In the genomic region with DNA sequence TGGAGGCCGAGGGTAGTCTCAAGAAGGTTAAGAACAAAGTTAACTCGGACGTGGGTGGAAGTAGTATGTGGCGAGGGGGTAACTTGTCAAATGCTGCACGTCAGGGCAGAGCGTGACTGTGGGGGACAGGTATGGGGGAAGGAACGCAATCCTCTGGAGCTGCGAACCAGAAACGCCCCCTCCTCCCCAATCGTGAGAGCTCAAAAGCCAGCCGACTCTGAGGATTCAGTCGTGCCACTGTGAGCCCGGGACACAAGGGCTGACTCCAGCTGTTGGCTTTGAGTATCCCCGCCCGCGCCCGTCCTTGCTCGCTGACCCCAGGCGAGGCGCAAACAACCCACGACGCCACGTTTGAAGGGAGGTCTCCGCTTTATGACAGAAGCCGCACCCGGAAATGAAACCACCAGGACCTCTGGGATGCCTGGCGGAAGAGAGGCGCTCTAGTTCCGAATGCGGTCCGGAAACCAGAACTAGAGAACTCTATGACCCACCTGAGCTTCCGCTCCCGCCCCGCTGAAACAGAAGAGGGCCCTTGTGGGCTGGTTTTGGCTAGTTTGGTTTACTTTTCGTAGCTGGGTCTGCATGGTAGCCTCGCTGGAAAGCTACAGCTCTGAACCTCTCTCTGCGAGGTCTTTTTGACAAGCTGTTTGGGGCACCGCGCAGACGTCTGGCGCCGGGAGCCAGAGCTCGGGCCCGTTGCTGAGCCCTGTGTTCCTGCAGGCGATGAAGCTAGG, we compare ENCODE assay signal across 1 cellular context.
TF ChIP-seq lines count a peak whose summit lies in the region.

Gene PEX12, minus strand, starts transcription at position 377 of the 734 bp plus-strand sequence. CDS start 550 bp downstream, outside the sequence.

TF ChIP-seq in HepG2, 621 proteins besides CTCF, POLR2A, EP300 and RAD21 (continued from another document and continues in another):
- TF ChIP-seq ZMYM2 (CRISPR knock-in tag; IDR thresholded peaks at IDR 0.05) (peak; percentile 54; the same call in 1 of the 2 replicates), ZMAT3 (CRISPR knock-in tag; conservative IDR thresholded peaks at IDR 0.05) (peak; percentile 88; the same call in 1 of the 2 replicates), RBAK (CRISPR knock-in tag; IDR thresholded peaks at IDR 0.05) (no peak), GABPB1 (CRISPR knock-in tag; IDR thresholded peaks at IDR 0.05) (peak; percentile 98), ZNF792 (CRISPR knock-in tag; IDR thresholded peaks at IDR 0.05) (no peak), NFAT5 (CRISPR knock-in tag; IDR thresholded peaks at IDR 0.05) (peak; percentile 29; the same call in 1 of the 2 replicates), MTA1 (CRISPR knock-in tag; IDR thresholded peaks at IDR 0.05; ENCODE audit: borderline replicate concordance) (peak; percentile 42; the same call in 1 of the 2 replicates), SOX5 (CRISPR knock-in tag; IDR thresholded peaks at IDR 0.05; ENCODE audit: borderline replicate concordance) (no peak; the same call in 1 of the 2 replicates), ZBTB26 (CRISPR knock-in tag; IDR thresholded peaks at IDR 0.05; ENCODE audit: borderline replicate concordance) (0 out of 2 replicates have a peak, but pooled peaks have one; percentile 44), TBX3 (IDR thresholded peaks at IDR 0.05; ENCODE audit: borderline replicate concordance) (no peak), FOXA1 (IDR thresholded peaks at IDR 0.05) (no peak), FOXA1 (CRISPR knock-in tag; IDR thresholded peaks at IDR 0.05) (no peak), ZBTB14 (CRISPR knock-in tag; IDR thresholded peaks at IDR 0.05) (no peak), ZNF556 (CRISPR knock-in tag; IDR thresholded peaks at IDR 0.05; ENCODE audit: borderline replicate concordance) (no peak), POGZ (CRISPR knock-in tag; IDR thresholded peaks at IDR 0.05) (peak; percentile 74), RCOR2 (CRISPR knock-in tag; IDR thresholded peaks at IDR 0.05) (no peak), ZNF839 (CRISPR knock-in tag; IDR thresholded peaks at IDR 0.05; ENCODE audit: borderline replicate concordance) (no peak), ZSCAN25 (CRISPR knock-in tag; IDR thresholded peaks at IDR 0.05) (no peak), NBN (conservative IDR thresholded peaks at IDR 0.05) (no peak), HMGXB3 (CRISPR knock-in tag; IDR thresholded peaks at IDR 0.05; ENCODE audit: borderline replicate concordance) (peak; percentile 30; the same call in 1 of the 2 replicates)
- TF ChIP-seq, protein P1, sequence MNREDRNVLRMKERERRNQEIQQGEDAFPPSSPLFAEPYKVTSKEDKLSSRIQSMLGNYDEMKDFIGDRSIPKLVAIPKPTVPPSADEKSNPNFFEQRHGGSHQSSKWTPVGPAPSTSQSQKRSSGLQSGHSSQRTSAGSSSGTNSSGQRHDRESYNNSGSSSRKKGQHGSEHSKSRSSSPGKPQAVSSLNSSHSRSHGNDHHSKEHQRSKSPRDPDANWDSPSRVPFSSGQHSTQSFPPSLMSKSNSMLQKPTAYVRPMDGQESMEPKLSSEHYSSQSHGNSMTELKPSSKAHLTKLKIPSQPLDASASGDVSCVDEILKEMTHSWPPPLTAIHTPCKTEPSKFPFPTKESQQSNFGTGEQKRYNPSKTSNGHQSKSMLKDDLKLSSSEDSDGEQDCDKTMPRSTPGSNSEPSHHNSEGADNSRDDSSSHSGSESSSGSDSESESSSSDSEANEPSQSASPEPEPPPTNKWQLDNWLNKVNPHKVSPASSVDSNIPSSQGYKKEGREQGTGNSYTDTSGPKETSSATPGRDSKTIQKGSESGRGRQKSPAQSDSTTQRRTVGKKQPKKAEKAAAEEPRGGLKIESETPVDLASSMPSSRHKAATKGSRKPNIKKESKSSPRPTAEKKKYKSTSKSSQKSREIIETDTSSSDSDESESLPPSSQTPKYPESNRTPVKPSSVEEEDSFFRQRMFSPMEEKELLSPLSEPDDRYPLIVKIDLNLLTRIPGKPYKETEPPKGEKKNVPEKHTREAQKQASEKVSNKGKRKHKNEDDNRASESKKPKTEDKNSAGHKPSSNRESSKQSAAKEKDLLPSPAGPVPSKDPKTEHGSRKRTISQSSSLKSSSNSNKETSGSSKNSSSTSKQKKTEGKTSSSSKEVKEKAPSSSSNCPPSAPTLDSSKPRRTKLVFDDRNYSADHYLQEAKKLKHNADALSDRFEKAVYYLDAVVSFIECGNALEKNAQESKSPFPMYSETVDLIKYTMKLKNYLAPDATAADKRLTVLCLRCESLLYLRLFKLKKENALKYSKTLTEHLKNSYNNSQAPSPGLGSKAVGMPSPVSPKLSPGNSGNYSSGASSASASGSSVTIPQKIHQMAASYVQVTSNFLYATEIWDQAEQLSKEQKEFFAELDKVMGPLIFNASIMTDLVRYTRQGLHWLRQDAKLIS (CRISPR knock-in tag; IDR thresholded peaks at IDR 0.05): 0 out of 2 replicates have a peak, but pooled peaks have one; percentile 56
- TF ChIP-seq, protein P2, sequence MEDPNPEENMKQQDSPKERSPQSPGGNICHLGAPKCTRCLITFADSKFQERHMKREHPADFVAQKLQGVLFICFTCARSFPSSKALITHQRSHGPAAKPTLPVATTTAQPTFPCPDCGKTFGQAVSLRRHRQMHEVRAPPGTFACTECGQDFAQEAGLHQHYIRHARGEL (CRISPR knock-in tag; IDR thresholded peaks at IDR 0.05): no peak
- TF ChIP-seq, protein P3, sequence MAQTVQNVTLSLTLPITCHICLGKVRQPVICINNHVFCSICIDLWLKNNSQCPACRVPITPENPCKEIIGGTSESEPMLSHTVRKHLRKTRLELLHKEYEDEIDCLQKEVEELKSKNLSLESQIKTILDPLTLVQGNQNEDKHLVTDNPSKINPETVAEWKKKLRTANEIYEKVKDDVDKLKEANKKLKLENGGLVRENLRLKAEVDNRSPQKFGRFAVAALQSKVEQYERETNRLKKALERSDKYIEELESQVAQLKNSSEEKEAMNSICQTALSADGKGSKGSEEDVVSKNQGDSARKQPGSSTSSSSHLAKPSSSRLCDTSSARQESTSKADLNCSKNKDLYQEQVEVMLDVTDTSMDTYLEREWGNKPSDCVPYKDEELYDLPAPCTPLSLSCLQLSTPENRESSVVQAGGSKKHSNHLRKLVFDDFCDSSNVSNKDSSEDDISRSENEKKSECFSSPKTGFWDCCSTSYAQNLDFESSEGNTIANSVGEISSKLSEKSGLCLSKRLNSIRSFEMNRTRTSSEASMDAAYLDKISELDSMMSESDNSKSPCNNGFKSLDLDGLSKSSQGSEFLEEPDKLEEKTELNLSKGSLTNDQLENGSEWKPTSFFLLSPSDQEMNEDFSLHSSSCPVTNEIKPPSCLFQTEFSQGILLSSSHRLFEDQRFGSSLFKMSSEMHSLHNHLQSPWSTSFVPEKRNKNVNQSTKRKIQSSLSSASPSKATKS (CRISPR knock-in tag; IDR thresholded peaks at IDR 0.05): no peak
- TF ChIP-seq, protein P4, sequence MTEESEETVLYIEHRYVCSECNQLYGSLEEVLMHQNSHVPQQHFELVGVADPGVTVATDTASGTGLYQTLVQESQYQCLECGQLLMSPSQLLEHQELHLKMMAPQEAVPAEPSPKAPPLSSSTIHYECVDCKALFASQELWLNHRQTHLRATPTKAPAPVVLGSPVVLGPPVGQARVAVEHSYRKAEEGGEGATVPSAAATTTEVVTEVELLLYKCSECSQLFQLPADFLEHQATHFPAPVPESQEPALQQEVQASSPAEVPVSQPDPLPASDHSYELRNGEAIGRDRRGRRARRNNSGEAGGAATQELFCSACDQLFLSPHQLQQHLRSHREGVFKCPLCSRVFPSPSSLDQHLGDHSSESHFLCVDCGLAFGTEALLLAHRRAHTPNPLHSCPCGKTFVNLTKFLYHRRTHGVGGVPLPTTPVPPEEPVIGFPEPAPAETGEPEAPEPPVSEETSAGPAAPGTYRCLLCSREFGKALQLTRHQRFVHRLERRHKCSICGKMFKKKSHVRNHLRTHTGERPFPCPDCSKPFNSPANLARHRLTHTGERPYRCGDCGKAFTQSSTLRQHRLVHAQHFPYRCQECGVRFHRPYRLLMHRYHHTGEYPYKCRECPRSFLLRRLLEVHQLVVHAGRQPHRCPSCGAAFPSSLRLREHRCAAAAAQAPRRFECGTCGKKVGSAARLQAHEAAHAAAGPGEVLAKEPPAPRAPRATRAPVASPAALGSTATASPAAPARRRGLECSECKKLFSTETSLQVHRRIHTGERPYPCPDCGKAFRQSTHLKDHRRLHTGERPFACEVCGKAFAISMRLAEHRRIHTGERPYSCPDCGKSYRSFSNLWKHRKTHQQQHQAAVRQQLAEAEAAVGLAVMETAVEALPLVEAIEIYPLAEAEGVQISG (CRISPR knock-in tag; IDR thresholded peaks at IDR 0.05): peak; percentile 100
- TF ChIP-seq, protein P5, sequence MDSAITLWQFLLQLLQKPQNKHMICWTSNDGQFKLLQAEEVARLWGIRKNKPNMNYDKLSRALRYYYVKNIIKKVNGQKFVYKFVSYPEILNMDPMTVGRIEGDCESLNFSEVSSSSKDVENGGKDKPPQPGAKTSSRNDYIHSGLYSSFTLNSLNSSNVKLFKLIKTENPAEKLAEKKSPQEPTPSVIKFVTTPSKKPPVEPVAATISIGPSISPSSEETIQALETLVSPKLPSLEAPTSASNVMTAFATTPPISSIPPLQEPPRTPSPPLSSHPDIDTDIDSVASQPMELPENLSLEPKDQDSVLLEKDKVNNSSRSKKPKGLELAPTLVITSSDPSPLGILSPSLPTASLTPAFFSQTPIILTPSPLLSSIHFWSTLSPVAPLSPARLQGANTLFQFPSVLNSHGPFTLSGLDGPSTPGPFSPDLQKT (CRISPR knock-in tag; IDR thresholded peaks at IDR 0.05; ENCODE audit: borderline replicate concordance): peak; percentile 60; the same call in 1 of the 2 replicates
